ENCODE assay signal across 8 cellular contexts in the genomic region with DNA sequence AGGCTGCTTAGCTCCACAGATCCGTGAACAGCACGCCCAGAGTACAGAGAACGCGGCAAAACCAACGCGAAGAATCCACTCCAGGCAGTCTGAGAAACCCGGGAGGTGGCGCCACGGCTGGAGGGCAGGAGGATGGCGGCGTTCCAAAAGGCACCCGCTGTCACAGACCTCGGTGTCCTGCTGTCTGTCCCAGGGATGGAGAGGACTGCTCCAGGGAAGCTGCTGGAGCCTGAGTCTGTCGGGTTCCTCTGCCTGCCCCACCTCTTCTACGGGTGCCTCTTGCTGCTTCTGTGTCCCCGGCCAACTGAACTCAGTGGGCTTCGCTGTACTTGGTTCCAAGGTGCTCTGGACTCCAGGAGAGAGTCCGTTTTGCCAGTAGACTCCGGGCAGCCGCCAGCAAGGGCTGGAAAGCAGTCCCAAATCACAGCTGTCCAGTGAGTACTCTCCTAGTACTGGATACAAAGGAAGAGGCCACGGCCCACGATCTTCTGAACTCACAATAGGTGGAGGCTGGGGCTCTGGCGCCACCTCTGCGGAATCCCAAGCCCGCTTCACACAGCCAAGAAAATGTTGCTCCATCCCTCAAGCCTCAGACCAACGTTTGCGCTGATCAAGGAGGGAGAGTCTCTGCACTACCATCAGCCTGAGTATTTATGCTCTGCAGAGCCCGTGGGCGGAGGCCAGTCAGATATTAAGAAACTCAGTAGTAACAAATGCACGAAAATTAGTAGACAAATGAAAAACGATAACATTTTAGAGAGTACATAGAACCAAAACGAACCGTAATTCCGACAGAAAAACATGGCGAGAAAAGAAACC. TPM values are rescaled to one million over a fixed set of nuclear protein-coding genes. Genes with fewer than 3 reads are reported as not detected.
DNase-seq lines count a peak whose midpoint lies in the region; ATAC-seq and TF ChIP-seq lines count a peak whose summit lies in the region.

No MANE protein-coding gene starts in this region.

- H3K4me1 ChIP-seq in BE2C, result no peaks in the 10 kb centered on the region

- H3K4me3 ChIP-seq in BE2C (ENCODE audit: low read depth, low read length) (peak overlapping the region; percentile 81), cardiac fibroblast (replicated peaks in 1 of 2; ENCODE audit: low read depth in 2 of 2, low read length in 2 of 2) (peak overlapping the region; percentile 56 to 59)

- DNase-seq in BE2C, result peak; percentile 74
- peak; percentile 78 to 80 for DNase-seq in NCI-H1930 (lab: John Stamatoyannopoulos, UW)
- DNase-seq in UCSD-AML1 (lab: John Stamatoyannopoulos, UW; ENCODE audit: unreplicated experiment), result peak; percentile 76
- DNase-seq in cardiac fibroblast (ENCODE audit: low read depth in 2 of 2), result peak; percentile 87 to 91
- peak; percentile 54 for DNase-seq in left kidney (ENCODE audit: low read depth, low spot score)
- peak; percentile 57 to 61 for DNase-seq in stimulated activated CD4-positive, alpha-beta T cell treated with anti-CD3 and anti-CD28 coated beads, Interleukin-4, amount 100 ng/mL, for 4 hours

- no peaks in the 10 kb centered on the region for H3K36me3 ChIP-seq in BE2C

- TF ChIP-seq CTCF in BE2C (IDR thresholded peaks at IDR 0.05; ENCODE audit: low read depth, low read length) (peak; percentile 41), cardiac fibroblast (IDR thresholded peaks at IDR 0.05; ENCODE audit: low read depth, low read length) (no peak)

- peak; percentile 6 for ATAC-seq in GM21423 (IDR thresholded peaks at IDR 0.05; ENCODE audit: unreplicated experiment)
- ATAC-seq in GM18909 (IDR thresholded peaks at IDR 0.05; ENCODE audit: poor library complexity, unreplicated experiment), result no peak

- H3K9me3 ChIP-seq in BE2C, result no peaks in the 10 kb centered on the region

- H3K27me3 ChIP-seq in BE2C, result peaks cover 41% of the 10 kb centered on the region

RNA-seq across cellular contexts. Expression of gene ANXA2R, which starts 0.4 kb away (rescaled TPM):
- 7.1 TPM for polyA plus RNA-seq in BE2C (2012; ENCODE audit: insufficient read depth, insufficient read length, low read depth)
